6 cellular contexts compared by ENCODE assay signal in genomic region chr6:32973934-32974333, GRCh38. TPM values are rescaled to one million over a fixed set of nuclear protein-coding genes. Genes with fewer than 3 reads are reported as not detected.
A peak's percentile ranks its signal among the peaks of the same experiment; 100 is the strongest.
DNase-seq lines count a peak whose midpoint lies in the region; ATAC-seq and TF ChIP-seq lines count a peak whose summit lies in the region.

No MANE protein-coding gene starts in this region.

- peak overlapping the region; percentile 98 for H3K27ac Mint-ChIP-seq in activated naive CD8-positive, alpha-beta T cell treated with anti-CD3 and anti-CD28 coated beads, Interleukin-2, amount 50 U/mL, for 24 hours
- H3K27ac Mint-ChIP-seq in mesothelial cell of epicardium, result peak overlapping the region; percentile 100

- H3K27ac ChIP-seq in right atrium auricular region, result peak overlapping the region in 1 of 2 donors; percentile 100

- no peaks in the 10 kb centered on the region for H3K9me3 Mint-ChIP-seq in activated naive CD8-positive, alpha-beta T cell treated with anti-CD3 and anti-CD28 coated beads, Interleukin-2, amount 50 U/mL, for 24 hours
- no peaks in the 10 kb centered on the region for H3K9me3 Mint-ChIP-seq in mesothelial cell of epicardium

- H3K36me3 Mint-ChIP-seq in activated naive CD8-positive, alpha-beta T cell treated with anti-CD3 and anti-CD28 coated beads, Interleukin-2, amount 50 U/mL, for 24 hours (ENCODE audit: low read depth), result peaks cover 93% of the 10 kb centered on the region
- peaks cover 50% of the 10 kb centered on the region for H3K36me3 Mint-ChIP-seq in mesothelial cell of epicardium

- intact Hi-C loops in left ventricle myocardium superior (cut with micrococcal nuclease), result no loop called here

- H3K4me3 ChIP-seq in right atrium auricular region, result peak overlapping the region; percentile 75 to 96

- TF ChIP-seq CTCF in right atrium auricular region (IDR thresholded peaks at IDR 0.05) (no peak), mesothelial cell of epicardium (IDR thresholded peaks at IDR 0.05; ENCODE audit: unreplicated experiment) (no peak)

- peaks cover 45% of the 10 kb centered on the region for H3K4me1 Mint-ChIP-seq in activated naive CD8-positive, alpha-beta T cell treated with anti-CD3 and anti-CD28 coated beads, Interleukin-2, amount 50 U/mL, for 24 hours
- H3K4me1 Mint-ChIP-seq in mesothelial cell of epicardium, result peaks cover 40% of the 10 kb centered on the region

- H3K4me3 Mint-ChIP-seq in activated naive CD8-positive, alpha-beta T cell treated with anti-CD3 and anti-CD28 coated beads, Interleukin-2, amount 50 U/mL, for 24 hours, result peak overlapping the region; percentile 97
- H3K4me3 Mint-ChIP-seq in mesothelial cell of epicardium, result peak overlapping the region; percentile 91

- ATAC-seq in left ventricle myocardium superior, result no peak
- ATAC-seq in activated naive CD8-positive, alpha-beta T cell treated with anti-CD3 and anti-CD28 coated beads, Interleukin-2, amount 50 U/mL, for 24 hours, result no peak
- no peak for ATAC-seq in GM18520 (IDR thresholded peaks at IDR 0.05; ENCODE audit: unreplicated experiment)

- H3K27me3 ChIP-seq in right atrium auricular region, result no peaks in the 10 kb centered on the region

- H3K36me3 ChIP-seq in right atrium auricular region, result peaks cover 67% of the 10 kb centered on the region

- H3K27me3 Mint-ChIP-seq in activated naive CD8-positive, alpha-beta T cell treated with anti-CD3 and anti-CD28 coated beads, Interleukin-2, amount 50 U/mL, for 24 hours, result no peaks in the 10 kb centered on the region
- no peaks in the 10 kb centered on the region for H3K27me3 Mint-ChIP-seq in mesothelial cell of epicardium (ENCODE audit: low read depth)

- peaks cover 3 to 43% of the 10 kb centered on the region in 2 donors for H3K4me1 ChIP-seq in right atrium auricular region

- DNase-seq in right atrium auricular region (ENCODE audit: low spot score) (no peak), left ventricle myocardium superior (no peak), mesothelial cell of epicardium (ENCODE audit: low spot score in 2 of 2, unreplicated experiment in 2 of 2) (no peak), occipital lobe (lab: John Stamatoyannopoulos, UW) (no peak)
- DNase-seq in activated naive CD8-positive, alpha-beta T cell treated with anti-CD3 and anti-CD28 coated beads, Interleukin-2, amount 50 U/mL, for 24 hours, result no peak

- H3K9me3 ChIP-seq in right atrium auricular region, result no peaks in the 10 kb centered on the region

RNA-seq across cellular contexts. Expression of gene BRD2, which starts 5.5 kb away (rescaled TPM):
- total RNA-seq in right atrium auricular region, result 10 to 100 TPM; 56.9 to 91.1 TPM
- 73.8 TPM for total RNA-seq in left ventricle myocardium superior
- 235 to 261 TPM (median 246 TPM) in 3 replicates for total RNA-seq in mesothelial cell of epicardium
- 66.6 TPM for total RNA-seq in occipital lobe

RNA-seq across cellular contexts. Expression of gene HLA-DMA, which starts 21.0 kb away (rescaled TPM):
- total RNA-seq in right atrium auricular region, result 10 to 100 TPM in 1 of 2 donors, 1 to 10 TPM in 1; 9.2 to 15.4 TPM
- total RNA-seq in left ventricle myocardium superior, result 20.0 TPM
- 1.7 to 2.1 TPM (median 2.0 TPM) in 3 replicates for total RNA-seq in mesothelial cell of epicardium
- total RNA-seq in occipital lobe, result 0.94 TPM

RNA-seq across cellular contexts. Expression of gene HLA-DMB, which starts 33.1 kb away (rescaled TPM):
- total RNA-seq in right atrium auricular region (10 to 100 TPM in 1 of 2 donors, 1 to 10 TPM in 1; 3.6 to 12.9 TPM), left ventricle myocardium superior (10.6 TPM), mesothelial cell of epicardium (not detected in 3 replicates), occipital lobe (2.0 TPM)

RNA-seq across cellular contexts. Expression of gene HLA-DOA, which starts 35.5 kb away (rescaled TPM):
- total RNA-seq in right atrium auricular region (10 to 100 TPM in 1 of 2 donors, 1 to 10 TPM in 1; 2.6 to 15.6 TPM), left ventricle myocardium superior (1.8 TPM), mesothelial cell of epicardium (4.8 to 6.1 TPM (median 5.8 TPM) in 3 replicates), occipital lobe (0.16 TPM)
